In the genomic region with DNA sequence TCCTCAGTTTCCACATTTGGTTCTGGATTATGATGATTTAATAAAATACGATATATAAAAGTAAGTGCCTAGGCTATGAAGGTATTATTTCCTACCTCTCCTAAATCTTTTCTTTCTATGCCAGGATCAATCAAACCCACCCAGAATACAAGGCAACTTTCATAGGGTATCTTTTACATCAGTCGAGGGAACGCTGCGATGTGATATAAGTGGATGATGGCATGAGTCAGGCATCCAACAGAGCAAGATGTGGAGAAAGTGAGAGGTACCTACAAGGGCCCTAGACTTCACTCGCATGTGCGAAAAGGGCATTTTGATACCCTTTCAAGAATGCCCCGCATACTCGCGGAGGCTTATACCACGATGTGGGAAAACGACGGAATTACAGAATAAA, we compare ENCODE assay signal across 8 cellular contexts. TPM values are rescaled to one million over a fixed set of nuclear protein-coding genes. Genes with fewer than 3 reads are reported as not detected.
A peak's percentile ranks its signal among the peaks of the same experiment; 100 is the strongest.
DNase-seq lines count a peak whose midpoint lies in the region; ATAC-seq, FAIRE-seq and TF ChIP-seq lines count a peak whose summit lies in the region.

No MANE protein-coding gene starts in this region.

- no peaks in the 10 kb centered on the region for H3K36me3 Mint-ChIP-seq in GM23338 (ENCODE audit: low read depth)

- H3K9me3 ChIP-seq in PC-3 (ENCODE audit: low read length) (no peaks in the 10 kb centered on the region), parathyroid adenoma (ENCODE audit: control insufficient read depth, low read length) (no peaks in the 10 kb centered on the region), kidney (ENCODE audit: control insufficient read depth in 1 of 2, low read length in 2 of 2) (no peaks in the 10 kb centered on the region)

- no peaks in the 10 kb centered on the region for H3K36me3 ChIP-seq in GM23338 (ENCODE audit: insufficient read depth)
- no peaks in the 10 kb centered on the region for H3K36me3 ChIP-seq in PC-3 (ENCODE audit: low read depth, low read length)
- H3K36me3 ChIP-seq in parathyroid adenoma (ENCODE audit: control insufficient read depth, insufficient read depth, low read length): no peaks in the 10 kb centered on the region
- no peaks in the 10 kb centered on the region for H3K36me3 ChIP-seq in kidney (ENCODE audit: control insufficient read depth in 1 of 2, insufficient read depth in 2 of 2, low read length in 2 of 2)

- TF ChIP-seq CTCF in GM23338 (conservative IDR thresholded peaks at IDR 0.05; ENCODE audit: low read depth in 2 of 2): no peak
- no peak for TF ChIP-seq CTCF in PC-3 (conservative IDR thresholded peaks at IDR 0.05; ENCODE audit: low read depth, low read length)
- TF ChIP-seq CTCF in parathyroid adenoma (IDR thresholded peaks at IDR 0.05): no peak
- TF ChIP-seq CTCF in kidney (IDR thresholded peaks at IDR 0.05; ENCODE audit: borderline replicate concordance, extremely low read depth, insufficient read depth): no peak

- ATAC-seq in GM23338 (peak; percentile 18), PC-3 (no peak; the same call in 1 of the 2 replicates), esophagus mucosa (peak; percentile 25), GM18861 (IDR thresholded peaks at IDR 0.05; ENCODE audit: unreplicated experiment) (no peak), GM21528 (IDR thresholded peaks at IDR 0.05; ENCODE audit: low FRiP score, unreplicated experiment) (no peak)

- no peak for DNase-seq in GM23338 (ENCODE audit: low spot score)
- DNase-seq in PC-3: no peak
- DNase-seq in kidney: no peak
- DNase-seq in AG20443 (ENCODE audit: low spot score): no peak

- H2AFZ ChIP-seq in GM23338: no peak overlapping the region
- peak overlapping the region; percentile 98 for H2AFZ ChIP-seq in PC-3 (ENCODE audit: low read length)
- H2AFZ ChIP-seq in parathyroid adenoma: no peak overlapping the region

- H3K27me3 Mint-ChIP-seq in GM23338 (ENCODE audit: insufficient read depth, low read depth, poor library complexity): peaks cover 31% of the 10 kb centered on the region

- peaks cover 10% of the 10 kb centered on the region; the same call in 1 of the 2 replicates for H3K4me1 ChIP-seq in GM23338 (ENCODE audit: insufficient read depth)
- H3K4me1 ChIP-seq in PC-3 (ENCODE audit: insufficient read depth, low read length): peaks cover 16% of the 10 kb centered on the region
- H3K4me1 ChIP-seq in parathyroid adenoma: no peaks in the 10 kb centered on the region
- no peaks in the 10 kb centered on the region for H3K4me1 ChIP-seq in kidney (ENCODE audit: control insufficient read depth in 1 of 2, insufficient read depth in 1 of 2, low read depth in 1 of 2, low read length in 2 of 2)

- CTCF ChIA-PET in PC-3 (lab: Charles Lee): no interaction called here

- peaks cover 3% of the 10 kb centered on the region; the same call in 1 of the 3 replicates for H3K9me3 Mint-ChIP-seq in GM23338

- H3K27me3 ChIP-seq in GM23338 (ENCODE audit: insufficient read depth) (peaks cover 58% of the 10 kb centered on the region), PC-3 (ENCODE audit: low read length) (no peaks in the 10 kb centered on the region), parathyroid adenoma (ENCODE audit: control insufficient read depth, insufficient read depth, low read length) (no peaks in the 10 kb centered on the region)

- H3K9ac ChIP-seq in PC-3 (ENCODE audit: low read length): no peak overlapping the region
- H3K9ac ChIP-seq in parathyroid adenoma: no peak overlapping the region
- H3K9ac ChIP-seq in kidney (ENCODE audit: low read length in 2 of 2): no peak overlapping the region

- FAIRE-seq in kidney (lab: Jason Lieb, UNC): no peak

- intact Hi-C loops in PC-3 (cut with micrococcal nuclease): loop anchor here (2.0 kb wide), 1 partner anchor 125 kb away; no protein-coding TSS in a partner anchor
- intact Hi-C loops in kidney (cut with DNase I): no loop called here

- H4K20me1 ChIP-seq in GM23338 (replicated peaks; ENCODE audit: insufficient read depth) (0 out of 2 replicates have a peak, but pooled peaks cover 7% of the 10 kb centered on the region), PC-3 (ENCODE audit: low read length) (no peaks in the 10 kb centered on the region)

- H3K4me3 ChIP-seq in GM23338: peak overlapping the region; percentile 86
- peak overlapping the region; percentile 91 for H3K4me3 ChIP-seq in PC-3 (ENCODE audit: low read length)
- H3K4me3 ChIP-seq in parathyroid adenoma (ENCODE audit: low read depth, low read length): no peak overlapping the region
- peak overlapping the region in 1 of 2 donors; percentile 68 for H3K4me3 ChIP-seq in kidney (ENCODE audit: low read length in 2 of 2)

- H3K27ac Mint-ChIP-seq in GM23338: no peak overlapping the region

- H3F3A ChIP-seq in GM23338 (replicated peaks; ENCODE audit: low read depth): no peaks in the 10 kb centered on the region
- H3F3A ChIP-seq in PC-3 (ENCODE audit: low read length, unreplicated experiment): no peaks in the 10 kb centered on the region

- H3K79me2 ChIP-seq in GM23338 (replicated peaks; ENCODE audit: insufficient read depth): no peaks in the 10 kb centered on the region; the same call in 1 of the 2 replicates
- no peaks in the 10 kb centered on the region for H3K79me2 ChIP-seq in PC-3 (ENCODE audit: low read length)
- H3K79me2 ChIP-seq in parathyroid adenoma: no peaks in the 10 kb centered on the region

- peak overlapping the region; percentile 88 for H3K4me3 Mint-ChIP-seq in GM23338

- TSS peak; percentile 59 for BruUV-seq in PC-3 (replicated peaks; lab: Mats Ljungman, UMichigan)

- H3K27ac ChIP-seq in GM23338 (ENCODE audit: low read depth) (no peak overlapping the region), PC-3 (ENCODE audit: low read length) (no peak overlapping the region), parathyroid adenoma (no peak overlapping the region), kidney (ENCODE audit: low read depth in 2 of 2, low read length in 2 of 2) (no peak overlapping the region)

- peaks cover 10% of the 10 kb centered on the region; the same call in 2 of the 3 replicates for H3K4me1 Mint-ChIP-seq in GM23338

- H3K4me2 ChIP-seq in GM23338 (peak overlapping the region; percentile 83), PC-3 (ENCODE audit: low read length) (peak overlapping the region; percentile 95), parathyroid adenoma (ENCODE audit: low read length) (peak overlapping the region; percentile 91)

- H3K9me2 ChIP-seq in GM23338 (ENCODE audit: insufficient read depth): no peaks in the 10 kb centered on the region
- H3K9me2 ChIP-seq in PC-3 (replicated peaks; ENCODE audit: low read length): no peaks in the 10 kb centered on the region

- POLR2A ChIA-PET in PC-3 (lab: Charles Lee; ENCODE audit: unreplicated experiment): interaction anchor here (0.7 kb wide), 1 partner anchor 9 kb away, joined by 12 read pairs; no protein-coding TSS in a partner anchor

TF ChIP-seq in GM23338, 12 proteins besides CTCF, POLR2A, EP300 and RAD21 (continues in another document):
- TF ChIP-seq, protein P1, sequence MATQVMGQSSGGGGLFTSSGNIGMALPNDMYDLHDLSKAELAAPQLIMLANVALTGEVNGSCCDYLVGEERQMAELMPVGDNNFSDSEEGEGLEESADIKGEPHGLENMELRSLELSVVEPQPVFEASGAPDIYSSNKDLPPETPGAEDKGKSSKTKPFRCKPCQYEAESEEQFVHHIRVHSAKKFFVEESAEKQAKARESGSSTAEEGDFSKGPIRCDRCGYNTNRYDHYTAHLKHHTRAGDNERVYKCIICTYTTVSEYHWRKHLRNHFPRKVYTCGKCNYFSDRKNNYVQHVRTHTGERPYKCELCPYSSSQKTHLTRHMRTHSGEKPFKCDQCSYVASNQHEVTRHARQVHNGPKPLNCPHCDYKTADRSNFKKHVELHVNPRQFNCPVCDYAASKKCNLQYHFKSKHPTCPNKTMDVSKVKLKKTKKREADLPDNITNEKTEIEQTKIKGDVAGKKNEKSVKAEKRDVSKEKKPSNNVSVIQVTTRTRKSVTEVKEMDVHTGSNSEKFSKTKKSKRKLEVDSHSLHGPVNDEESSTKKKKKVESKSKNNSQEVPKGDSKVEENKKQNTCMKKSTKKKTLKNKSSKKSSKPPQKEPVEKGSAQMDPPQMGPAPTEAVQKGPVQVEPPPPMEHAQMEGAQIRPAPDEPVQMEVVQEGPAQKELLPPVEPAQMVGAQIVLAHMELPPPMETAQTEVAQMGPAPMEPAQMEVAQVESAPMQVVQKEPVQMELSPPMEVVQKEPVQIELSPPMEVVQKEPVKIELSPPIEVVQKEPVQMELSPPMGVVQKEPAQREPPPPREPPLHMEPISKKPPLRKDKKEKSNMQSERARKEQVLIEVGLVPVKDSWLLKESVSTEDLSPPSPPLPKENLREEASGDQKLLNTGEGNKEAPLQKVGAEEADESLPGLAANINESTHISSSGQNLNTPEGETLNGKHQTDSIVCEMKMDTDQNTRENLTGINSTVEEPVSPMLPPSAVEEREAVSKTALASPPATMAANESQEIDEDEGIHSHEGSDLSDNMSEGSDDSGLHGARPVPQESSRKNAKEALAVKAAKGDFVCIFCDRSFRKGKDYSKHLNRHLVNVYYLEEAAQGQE (IDR thresholded peaks at IDR 0.05; ENCODE audit: unreplicated experiment): no peak

RNA-seq across cellular contexts. Expression of a gene that starts 0.7 kb away (rescaled TPM):
- 2.6 and 4.1 TPM in 2 replicates for total RNA-seq in GM23338 (2014; rRNA removed; shearing (Covaris generic))
- polyA plus RNA-seq in GM23338 (2016; fragmentation: Nextera tagmentation; extraction: Ambion mirVana) (5.1 and 6.7 TPM in 2 replicates), kidney (ENCODE audit: insufficient read depth, low read depth, low replicate concordance) (2.3 TPM)
- total RNA-seq in PC-3 (2014; rRNA removed) (3.8 and 6.8 TPM in 2 replicates), esophagus mucosa (2.2 TPM), kidney (7.0 TPM)

Comparison
In these comparisons a context has a peak if more than half of its experiments do, and no peak if none do; other contexts are left out.
1. ATAC-seq: peak in GM23338 (single experiment) and esophagus mucosa (single experiment); none in PC-3 (single experiment), GM18861 (single experiment) and GM21528 (single experiment).
2. Peak in every context shown above with its lines, with median percentiles within 50 percentile points of each other: H3K4me2 ChIP-seq.